In the genomic region with DNA sequence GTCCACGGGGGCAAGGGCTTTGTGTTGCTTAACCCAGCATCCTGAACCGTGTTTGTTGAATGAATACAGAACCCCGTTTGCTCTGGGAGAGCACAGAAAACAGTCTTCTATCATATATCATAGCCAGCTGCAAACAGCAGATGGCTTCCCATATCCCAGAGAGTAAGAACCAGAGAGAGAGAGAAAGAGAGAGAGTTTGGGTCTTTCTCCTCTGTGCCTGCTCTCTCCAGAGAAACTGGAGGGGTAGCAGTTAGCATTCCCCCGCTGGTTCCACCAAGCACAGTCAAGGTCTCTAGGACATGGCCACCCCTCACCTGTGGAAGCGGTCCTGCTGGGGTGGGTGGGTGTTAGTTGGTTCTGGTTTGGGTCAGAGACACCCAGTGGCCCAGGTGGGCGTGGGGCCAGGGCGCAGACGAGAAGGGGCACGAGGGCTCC, we compare ENCODE assay signal across 9 cellular contexts. TPM values are rescaled to one million over a fixed set of nuclear protein-coding genes. Genes with fewer than 3 reads are reported as not detected.
DNase-seq lines count a peak whose midpoint lies in the region; ATAC-seq and TF ChIP-seq lines count a peak whose summit lies in the region.
"Had no signal": no experiment of that assay in that cellular context is flagged by ENCODE, and none has a peak within 500 bp of the region (broad histone marks: within the 10 kb centered on the region; RNA-seq: fewer than 3 reads in every experiment).

No MANE protein-coding gene starts in this region.

- no peaks in the 10 kb centered on the region for H3K27me3 ChIP-seq in gastroesophageal sphincter
- H3K27me3 ChIP-seq in neural progenitor cell = peaks cover 37% of the 10 kb centered on the region
- peaks cover 37% of the 10 kb centered on the region for H3K27me3 ChIP-seq in effector memory CD4-positive, alpha-beta T cell (replicated peaks; ENCODE audit: control insufficient read depth, insufficient read depth, low read length, poor library complexity, severe bottlenecking)

- 0 to 17% methylated on average over 1 of the region's 9 CpGs for WGBS in gastroesophageal sphincter (ENCODE audit: low coverage in 1 of 2), 2 donors

- TF ChIP-seq CTCF in gastroesophageal sphincter (IDR thresholded peaks at IDR 0.05) = no peak
- no peak for TF ChIP-seq CTCF in neural progenitor cell (IDR thresholded peaks at IDR 0.05)

- DNase-seq in Right ventricle myocardium inferior (ENCODE audit: missing footprints) (no peak), cardiac septum (ENCODE audit: low spot score) (no peak), neural progenitor cell (ENCODE audit: low spot score) (no peak), NCI-H1436 treated with DMSO at 0.1 percent for 48 hours (lab: John Stamatoyannopoulos, UW) (no peak), globus pallidus (ENCODE audit: low spot score) (no peak), CD1c-positive myeloid dendritic cell (ENCODE audit: extremely low spot score) (no peak)
- no peak for DNase-seq in effector memory CD4-positive, alpha-beta T cell
- DNase-seq: AML-193 had no signal

- H3K27me3 Mint-ChIP-seq in neural progenitor cell (ENCODE audit: insufficient read depth, low read depth) = peaks cover 12% of the 10 kb centered on the region

- H4K20me1 ChIP-seq in neural progenitor cell (ENCODE audit: low read depth) = peaks cover 26% of the 10 kb centered on the region

- H3K9me3 ChIP-seq in gastroesophageal sphincter (no peaks in the 10 kb centered on the region), neural progenitor cell (ENCODE audit: low read depth) (no peaks in the 10 kb centered on the region)
- no peaks in the 10 kb centered on the region for H3K9me3 ChIP-seq in effector memory CD4-positive, alpha-beta T cell (ENCODE audit: control insufficient read depth, low read length)

- H3K9ac ChIP-seq in neural progenitor cell = no peak overlapping the region

- peak overlapping the region; percentile 77 to 95 (median 95) for H3K27ac ChIP-seq in gastroesophageal sphincter
- H3K27ac ChIP-seq in neural progenitor cell = no peak overlapping the region
- no peak overlapping the region for H3K27ac ChIP-seq in effector memory CD4-positive, alpha-beta T cell (ENCODE audit: insufficient read depth, low read length, poor library complexity, severe bottlenecking)

- ATAC-seq in Right ventricle myocardium inferior = peak; percentile 19
- peak; percentile 8 for ATAC-seq in gastroesophageal sphincter

- intact Hi-C loops in Right ventricle myocardium inferior (cut with DNase I) = loop anchor here (2.0 kb wide), 1 partner anchor 186 kb away; no protein-coding TSS in a partner anchor
- intact Hi-C loops in cardiac septum (cut with DNase I) = loop anchor here (2.0 to 5.0 kb wide), 2 partner anchors 86 to 186 kb away; no protein-coding TSS in a partner anchor

- no peaks in the 10 kb centered on the region for H3F3A ChIP-seq in neural progenitor cell (ENCODE audit: low read depth)

- TF ChIP-seq EP300 in gastroesophageal sphincter (IDR thresholded peaks at IDR 0.05) = no peak

- H3K27ac Mint-ChIP-seq in neural progenitor cell = no peak overlapping the region

- H3K36me3 ChIP-seq in gastroesophageal sphincter = no peaks in the 10 kb centered on the region
- H3K36me3 ChIP-seq in neural progenitor cell = no peaks in the 10 kb centered on the region
- no peaks in the 10 kb centered on the region for H3K36me3 ChIP-seq in effector memory CD4-positive, alpha-beta T cell (ENCODE audit: control insufficient read depth, insufficient read depth, low read length)

- TF ChIP-seq POLR2A in gastroesophageal sphincter (IDR thresholded peaks at IDR 0.05) = no peak

- H3K4me1 Mint-ChIP-seq in neural progenitor cell = peaks cover 36% of the 10 kb centered on the region

- peak overlapping the region; percentile 76 for H3K4me3 Mint-ChIP-seq in neural progenitor cell

- H3K79me2 ChIP-seq in neural progenitor cell (ENCODE audit: low read depth) = no peaks in the 10 kb centered on the region

- H3K4me1 ChIP-seq in gastroesophageal sphincter (peaks cover 0 to 55% (median 5%) of the 10 kb centered on the region in 3 donors), neural progenitor cell (peaks cover 34% of the 10 kb centered on the region)
- H3K4me1 ChIP-seq in effector memory CD4-positive, alpha-beta T cell (ENCODE audit: control insufficient read depth, insufficient read depth, low read length, poor library complexity, severe bottlenecking) = no peaks in the 10 kb centered on the region

- H3K4me3 ChIP-seq in gastroesophageal sphincter = peak overlapping the region; percentile 87 to 98
- H3K4me3 ChIP-seq in neural progenitor cell = peak overlapping the region; percentile 73
- no peak overlapping the region for H3K4me3 ChIP-seq in effector memory CD4-positive, alpha-beta T cell (ENCODE audit: insufficient read depth, low read depth, low read length, poor library complexity, severe bottlenecking)

- no peaks in the 10 kb centered on the region for H3K36me3 Mint-ChIP-seq in neural progenitor cell

- H3K9me3 Mint-ChIP-seq in neural progenitor cell = no peaks in the 10 kb centered on the region

- peak overlapping the region; percentile 7 for H2AFZ ChIP-seq in neural progenitor cell (replicated peaks)

- H3K4me2 ChIP-seq in neural progenitor cell = peak overlapping the region; percentile 92

RNA-seq across cellular contexts. Expression of a gene that starts 0.5 kb away (rescaled TPM):
- 288 TPM for total RNA-seq in Right ventricle myocardium inferior
- total RNA-seq in cardiac septum = 116 TPM
- total RNA-seq in gastroesophageal sphincter = 100 to 1,000 TPM; 560 to 818 (median 738) TPM
- total RNA-seq in neural progenitor cell (ENCODE audit: low replicate concordance) = 6.3 and 6.9 TPM in 2 replicates

Comparison
In these comparisons a context has a peak if more than half of its experiments do, and no peak if none do; other contexts are left out.
1. H3K27ac ChIP-seq: peak in gastroesophageal sphincter (4 of 4); none in neural progenitor cell (single experiment) and effector memory CD4-positive, alpha-beta T cell (single experiment).
2. RNA of a gene that starts 0.5 kb away (total RNA-seq): 560 to 818 TPM in gastroesophageal sphincter, 288 TPM in Right ventricle myocardium inferior (single experiment) and 116 TPM in cardiac septum (single experiment); 6.3 to 6.9 TPM in neural progenitor cell; every median in the first group is over 10 times any median in the second.